8 cellular contexts compared by ENCODE assay signal in the genomic region with DNA sequence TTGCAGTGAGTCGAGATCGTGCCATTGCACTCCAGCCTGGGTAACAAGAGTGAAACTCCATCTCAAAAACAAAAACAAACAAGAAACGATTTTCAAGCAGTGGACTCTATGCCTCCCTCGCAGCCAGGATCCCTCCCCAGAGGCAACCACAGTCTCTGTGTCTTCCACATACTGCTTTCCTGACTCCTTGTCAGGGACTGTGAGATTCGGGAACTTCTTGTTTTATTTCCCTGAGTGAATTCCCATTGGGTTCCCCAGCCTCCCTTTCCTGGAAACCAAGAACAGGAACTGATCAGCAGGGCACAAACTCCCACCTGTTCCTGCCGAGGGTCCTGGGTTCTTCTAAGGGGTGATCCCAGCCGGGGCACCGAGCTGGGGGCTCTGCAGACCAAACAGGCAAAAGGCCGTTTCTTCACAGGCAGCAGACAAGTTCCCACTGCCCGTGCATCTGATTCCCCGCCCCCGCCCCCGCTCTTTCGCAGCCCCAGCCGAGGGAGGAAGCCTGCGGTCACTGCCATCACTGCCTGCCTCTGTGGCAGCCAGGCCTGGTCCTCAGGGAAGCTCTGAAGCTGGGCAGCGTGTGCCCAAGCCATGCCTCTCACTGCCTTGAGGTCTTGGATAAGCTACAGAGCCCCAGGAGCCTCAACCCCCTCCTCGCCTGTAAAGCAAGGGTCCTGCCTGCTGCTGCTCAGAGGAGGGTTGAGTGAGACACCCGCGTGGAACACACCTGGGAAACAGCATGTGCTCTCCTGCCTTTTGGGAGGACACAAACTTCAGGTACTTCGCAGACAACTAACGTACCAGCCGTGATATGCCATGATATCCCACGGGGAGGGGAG. TPM values are rescaled to one million over a fixed set of nuclear protein-coding genes. Genes with fewer than 3 reads are reported as not detected.
A peak's percentile ranks its signal among the peaks of the same experiment; 100 is the strongest.
DNase-seq lines count a peak whose midpoint lies in the region; ATAC-seq and TF ChIP-seq lines count a peak whose summit lies in the region.

No MANE protein-coding gene starts in this region.

- peak overlapping the region in 4 of 12 donors; percentile 14 to 83 (median 16) for H3K27ac ChIP-seq in heart left ventricle

- H3K9me3 ChIP-seq in heart left ventricle, result no peaks in the 10 kb centered on the region

- H3K4me3 ChIP-seq in heart left ventricle, result peak overlapping the region in 1 of 12 donors; percentile 41

- peak in 3 of 4 donors; percentile 45 to 72 (median 53) for ATAC-seq in heart left ventricle
- peak; percentile 82 for ATAC-seq in stimulated activated naive CD8-positive, alpha-beta T cell treated with anti-CD3 and anti-CD28 coated beads, Interleukin-15, amount 100 ng/mL, for 72 hours
- no peak for ATAC-seq in GM21367 (IDR thresholded peaks at IDR 0.05; ENCODE audit: unreplicated experiment)

- H3K9me3 Mint-ChIP-seq in activated CD4-positive, alpha-beta T cell treated with anti-CD3 and anti-CD28 coated beads, Interleukin-2, amount 10 ng/mL, durations not matched to agents 24 days and 14 days, result no peaks in the 10 kb centered on the region
- H3K9me3 Mint-ChIP-seq in stimulated activated naive CD8-positive, alpha-beta T cell treated with anti-CD3 and anti-CD28 coated beads, Interleukin-15, amount 100 ng/mL, for 72 hours, result no peaks in the 10 kb centered on the region

- TF ChIP-seq POLR2A in heart left ventricle (IDR thresholded peaks at IDR 0.05), result no peak

- H3K27me3 ChIP-seq in heart left ventricle, result peaks cover 0 to 21% (median 7%) of the 10 kb centered on the region in 9 donors

- peak overlapping the region; percentile 77 for H3K4me3 Mint-ChIP-seq in activated CD4-positive, alpha-beta T cell treated with anti-CD3 and anti-CD28 coated beads, Interleukin-2, amount 10 ng/mL, durations not matched to agents 24 days and 14 days
- peak overlapping the region; percentile 80 to 88 for H3K4me3 Mint-ChIP-seq in stimulated activated naive CD8-positive, alpha-beta T cell treated with anti-CD3 and anti-CD28 coated beads, Interleukin-15, amount 100 ng/mL, for 72 hours

- 24 to 29% (median 27%) methylated on average over 17 to 24 of the region's 24 CpGs for WGBS in heart left ventricle, 4 donors

- TF ChIP-seq CTCF in heart left ventricle (IDR thresholded peaks at IDR 0.05), result no peak

- intact Hi-C loops in activated CD4-positive, alpha-beta T cell treated with anti-CD3 and anti-CD28 coated beads, Interleukin-2, amount 10 ng/mL, durations not matched to agents 24 days and 14 days (cut with micrococcal nuclease), result no loop called here
- intact Hi-C loops in heart left ventricle (cut with DNase I), result no loop called here

- peak overlapping the region; percentile 87 for H3K27ac Mint-ChIP-seq in activated CD4-positive, alpha-beta T cell treated with anti-CD3 and anti-CD28 coated beads, Interleukin-2, amount 10 ng/mL, durations not matched to agents 24 days and 14 days
- peak overlapping the region; percentile 80 to 89 for H3K27ac Mint-ChIP-seq in stimulated activated naive CD8-positive, alpha-beta T cell treated with anti-CD3 and anti-CD28 coated beads, Interleukin-15, amount 100 ng/mL, for 72 hours

- no peaks in the 10 kb centered on the region for H3K27me3 Mint-ChIP-seq in activated CD4-positive, alpha-beta T cell treated with anti-CD3 and anti-CD28 coated beads, Interleukin-2, amount 10 ng/mL, durations not matched to agents 24 days and 14 days
- no peaks in the 10 kb centered on the region for H3K27me3 Mint-ChIP-seq in stimulated activated naive CD8-positive, alpha-beta T cell treated with anti-CD3 and anti-CD28 coated beads, Interleukin-15, amount 100 ng/mL, for 72 hours

- H3K4me1 Mint-ChIP-seq in activated CD4-positive, alpha-beta T cell treated with anti-CD3 and anti-CD28 coated beads, Interleukin-2, amount 10 ng/mL, durations not matched to agents 24 days and 14 days, result peaks cover 36% of the 10 kb centered on the region
- peaks cover 59% of the 10 kb centered on the region for H3K4me1 Mint-ChIP-seq in stimulated activated naive CD8-positive, alpha-beta T cell treated with anti-CD3 and anti-CD28 coated beads, Interleukin-15, amount 100 ng/mL, for 72 hours

- H3K36me3 ChIP-seq in heart left ventricle, result no peaks in the 10 kb centered on the region

- DNase-seq in NCI-H748 (lab: John Stamatoyannopoulos, UW; ENCODE audit: unreplicated experiment) (peak; percentile 15), NCI-H748 treated with DMSO at 0.1 percent for 48 hours (lab: John Stamatoyannopoulos, UW) (no peak), heart left ventricle (no peak), A172 (ENCODE audit: low spot score) (no peak), middle frontal gyrus (ENCODE audit: extremely low spot score, low spot score) (no peak)
- DNase-seq in activated CD4-positive, alpha-beta T cell treated with anti-CD3 and anti-CD28 coated beads, Interleukin-2, amount 10 ng/mL, durations not matched to agents 24 days and 14 days, result peak; percentile 84
- peak in 1 of 2 donors; percentile 60 for DNase-seq in stimulated activated naive CD8-positive, alpha-beta T cell treated with anti-CD3 and anti-CD28 coated beads, Interleukin-15, amount 100 ng/mL, for 72 hours

- no peaks in the 10 kb centered on the region for H3K36me3 Mint-ChIP-seq in activated CD4-positive, alpha-beta T cell treated with anti-CD3 and anti-CD28 coated beads, Interleukin-2, amount 10 ng/mL, durations not matched to agents 24 days and 14 days (ENCODE audit: low read depth)

- H3K4me1 ChIP-seq in heart left ventricle, result peaks cover 0 to 41% (median 3%) of the 10 kb centered on the region in 12 donors

RNA-seq across cellular contexts. Expression of a gene that starts 5.5 kb away (rescaled TPM):
- 219 and 226 TPM in 2 replicates for total RNA-seq in activated CD4-positive, alpha-beta T cell treated with anti-CD3 and anti-CD28 coated beads, Interleukin-2, amount 10 ng/mL, durations not matched to agents 24 days and 14 days
- total RNA-seq in heart left ventricle, result 10 to 100 TPM; 14.2 to 59.7 (median 19.7) TPM
- 10 to 100 TPM; 31.2 to 45.0 TPM for polyA plus RNA-seq in heart left ventricle
- total RNA-seq in A172 (2014; rRNA removed; shearing (Covaris generic)), result 186 and 226 TPM in 2 replicates

RNA-seq across cellular contexts. Expression of a gene that starts 13.1 kb away (rescaled TPM):
- total RNA-seq in activated CD4-positive, alpha-beta T cell treated with anti-CD3 and anti-CD28 coated beads, Interleukin-2, amount 10 ng/mL, durations not matched to agents 24 days and 14 days, result 93.2 and 98.3 TPM in 2 replicates
- total RNA-seq in heart left ventricle, result 1 to 10 TPM in 4 of 9 donors, under 1 TPM in 5; 0.23 to 6.1 (median 0.70) TPM
- under 1 TPM; 0.19 to 0.40 TPM for polyA plus RNA-seq in heart left ventricle
- 29.3 and 39.2 TPM in 2 replicates for total RNA-seq in A172 (2014; rRNA removed; shearing (Covaris generic))

RNA-seq across cellular contexts. Expression of a gene that starts 21.2 kb away (rescaled TPM):
- total RNA-seq in activated CD4-positive, alpha-beta T cell treated with anti-CD3 and anti-CD28 coated beads, Interleukin-2, amount 10 ng/mL, durations not matched to agents 24 days and 14 days, result 312 and 314 TPM in 2 replicates
- total RNA-seq in heart left ventricle, result 10 to 100 TPM; 26.6 to 75.8 (median 44.2) TPM
- polyA plus RNA-seq in heart left ventricle, result 100 to 1,000 TPM in 1 of 2 donors, 10 to 100 TPM in 1; 62.6 to 129 TPM
- total RNA-seq in A172 (2014; rRNA removed; shearing (Covaris generic)), result 255 and 258 TPM in 2 replicates

Comparison
In these comparisons a context has a peak if more than half of its experiments do, and no peak if none do; other contexts are left out.
1. DNase-seq: peak in NCI-H748 (single experiment) and activated CD4-positive, alpha-beta T cell treated with anti-CD3 and anti-CD28 coated beads, Interleukin-2, amount 10 ng/mL, durations not matched to agents 24 days and 14 days (single experiment); none in NCI-H748 treated with DMSO at 0.1 percent for 48 hours (single experiment), heart left ventricle (0 of 5), A172 (single experiment) and middle frontal gyrus (single experiment).